Comparison of ENCODE assay signal across 1 cellular context in the genomic region with DNA sequence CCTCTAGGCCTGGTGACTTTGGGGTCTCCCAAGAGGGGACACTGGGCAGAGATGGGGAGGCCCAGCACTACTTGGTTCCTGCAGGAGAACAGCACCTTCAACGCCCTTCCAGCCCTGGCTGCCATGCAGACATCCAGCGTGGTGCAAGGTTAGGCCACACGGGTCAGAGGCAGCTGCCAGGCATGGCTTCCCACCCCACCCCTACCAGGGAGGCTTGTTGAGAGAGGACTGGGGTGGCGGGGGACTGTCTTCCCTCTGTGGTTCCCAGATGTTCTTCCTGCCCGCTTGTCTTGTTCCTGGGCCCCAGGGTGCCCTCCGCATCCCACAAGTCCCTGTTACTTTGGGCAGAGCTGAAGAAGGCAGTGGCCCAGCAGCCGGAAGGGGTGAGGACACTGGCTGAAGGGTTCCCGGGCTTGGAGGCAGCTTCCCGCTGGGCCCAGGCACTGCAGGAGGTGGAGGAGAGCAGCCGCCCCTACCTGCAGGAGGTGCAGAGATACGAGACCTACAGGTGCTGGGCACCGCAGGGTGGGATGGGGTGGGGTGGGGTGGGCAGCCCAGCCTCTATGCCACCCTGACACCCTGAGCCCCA.
TF ChIP-seq lines count a peak whose summit lies in the region.

No MANE protein-coding gene starts in this region.

TF ChIP-seq in SK-N-SH, 30 proteins besides CTCF, POLR2A, EP300 and RAD21 (continued from another document):
- TF ChIP-seq, protein P1, sequence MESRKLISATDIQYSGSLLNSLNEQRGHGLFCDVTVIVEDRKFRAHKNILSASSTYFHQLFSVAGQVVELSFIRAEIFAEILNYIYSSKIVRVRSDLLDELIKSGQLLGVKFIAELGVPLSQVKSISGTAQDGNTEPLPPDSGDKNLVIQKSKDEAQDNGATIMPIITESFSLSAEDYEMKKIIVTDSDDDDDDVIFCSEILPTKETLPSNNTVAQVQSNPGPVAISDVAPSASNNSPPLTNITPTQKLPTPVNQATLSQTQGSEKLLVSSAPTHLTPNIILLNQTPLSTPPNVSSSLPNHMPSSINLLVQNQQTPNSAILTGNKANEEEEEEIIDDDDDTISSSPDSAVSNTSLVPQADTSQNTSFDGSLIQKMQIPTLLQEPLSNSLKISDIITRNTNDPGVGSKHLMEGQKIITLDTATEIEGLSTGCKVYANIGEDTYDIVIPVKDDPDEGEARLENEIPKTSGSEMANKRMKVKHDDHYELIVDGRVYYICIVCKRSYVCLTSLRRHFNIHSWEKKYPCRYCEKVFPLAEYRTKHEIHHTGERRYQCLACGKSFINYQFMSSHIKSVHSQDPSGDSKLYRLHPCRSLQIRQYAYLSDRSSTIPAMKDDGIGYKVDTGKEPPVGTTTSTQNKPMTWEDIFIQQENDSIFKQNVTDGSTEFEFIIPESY (IDR thresholded peaks at IDR 0.05; ENCODE audit: borderline replicate concordance, low read depth), result no peak
- TF ChIP-seq USF2 (IDR thresholded peaks at IDR 0.05; ENCODE audit: borderline replicate concordance, low read depth, low read length) (no peak), TEAD4 (IDR thresholded peaks at IDR 0.05; ENCODE audit: borderline replicate concordance, insufficient read depth) (no peak), TCF12 (IDR thresholded peaks at IDR 0.05) (no peak), MXI1 (IDR thresholded peaks at IDR 0.05; ENCODE audit: low read depth, low read length) (no peak), YY1 (IDR thresholded peaks at IDR 0.05; ENCODE audit: low read depth) (no peak), RXRA (IDR thresholded peaks at IDR 0.05; ENCODE audit: borderline replicate concordance, low read depth) (no peak), ELF1 (IDR thresholded peaks at IDR 0.05) (no peak), GATA2 (CRISPR knock-in tag; IDR thresholded peaks at IDR 0.05) (no peak), RCOR1 (IDR thresholded peaks at IDR 0.05; ENCODE audit: low read length) (no peak)
- TF ChIP-seq, protein P2, sequence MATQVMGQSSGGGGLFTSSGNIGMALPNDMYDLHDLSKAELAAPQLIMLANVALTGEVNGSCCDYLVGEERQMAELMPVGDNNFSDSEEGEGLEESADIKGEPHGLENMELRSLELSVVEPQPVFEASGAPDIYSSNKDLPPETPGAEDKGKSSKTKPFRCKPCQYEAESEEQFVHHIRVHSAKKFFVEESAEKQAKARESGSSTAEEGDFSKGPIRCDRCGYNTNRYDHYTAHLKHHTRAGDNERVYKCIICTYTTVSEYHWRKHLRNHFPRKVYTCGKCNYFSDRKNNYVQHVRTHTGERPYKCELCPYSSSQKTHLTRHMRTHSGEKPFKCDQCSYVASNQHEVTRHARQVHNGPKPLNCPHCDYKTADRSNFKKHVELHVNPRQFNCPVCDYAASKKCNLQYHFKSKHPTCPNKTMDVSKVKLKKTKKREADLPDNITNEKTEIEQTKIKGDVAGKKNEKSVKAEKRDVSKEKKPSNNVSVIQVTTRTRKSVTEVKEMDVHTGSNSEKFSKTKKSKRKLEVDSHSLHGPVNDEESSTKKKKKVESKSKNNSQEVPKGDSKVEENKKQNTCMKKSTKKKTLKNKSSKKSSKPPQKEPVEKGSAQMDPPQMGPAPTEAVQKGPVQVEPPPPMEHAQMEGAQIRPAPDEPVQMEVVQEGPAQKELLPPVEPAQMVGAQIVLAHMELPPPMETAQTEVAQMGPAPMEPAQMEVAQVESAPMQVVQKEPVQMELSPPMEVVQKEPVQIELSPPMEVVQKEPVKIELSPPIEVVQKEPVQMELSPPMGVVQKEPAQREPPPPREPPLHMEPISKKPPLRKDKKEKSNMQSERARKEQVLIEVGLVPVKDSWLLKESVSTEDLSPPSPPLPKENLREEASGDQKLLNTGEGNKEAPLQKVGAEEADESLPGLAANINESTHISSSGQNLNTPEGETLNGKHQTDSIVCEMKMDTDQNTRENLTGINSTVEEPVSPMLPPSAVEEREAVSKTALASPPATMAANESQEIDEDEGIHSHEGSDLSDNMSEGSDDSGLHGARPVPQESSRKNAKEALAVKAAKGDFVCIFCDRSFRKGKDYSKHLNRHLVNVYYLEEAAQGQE (IDR thresholded peaks at IDR 0.05; ENCODE audit: low read depth, low read length), result no peak
